ENCODE assay signal across 25 cellular contexts in the genomic region with DNA sequence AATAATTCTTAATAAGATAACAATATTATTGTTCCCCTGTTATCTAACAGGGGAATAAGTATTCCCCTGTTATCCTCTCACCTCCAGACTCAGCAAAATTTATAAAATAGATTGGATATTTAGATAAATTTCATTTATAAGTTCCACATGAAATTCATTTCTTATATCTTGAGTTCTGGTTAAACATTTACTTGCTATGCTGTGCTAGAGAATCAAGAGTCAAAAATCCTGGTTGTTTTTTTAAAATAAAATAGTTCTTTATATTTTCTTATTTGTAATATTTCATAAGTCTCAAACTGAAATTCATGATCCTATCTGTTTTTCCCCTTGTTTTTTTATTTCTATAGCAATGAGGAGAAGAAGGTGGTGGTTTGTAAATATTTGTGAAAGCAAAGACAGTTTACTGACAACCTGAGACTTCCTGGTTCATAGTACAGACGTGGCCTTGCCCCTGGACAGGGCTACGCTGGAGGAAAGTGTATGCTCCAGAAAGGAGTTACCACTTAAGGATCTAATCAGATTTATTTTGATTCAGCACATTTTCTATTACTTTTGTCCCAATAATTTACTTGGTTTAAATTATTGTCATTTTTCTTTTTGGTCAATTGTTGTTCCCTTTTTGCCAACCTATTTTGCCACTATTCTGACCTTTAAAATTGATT. TPM values are rescaled to one million over a fixed set of nuclear protein-coding genes. Genes with fewer than 3 reads are reported as not detected.
DNase-seq lines count a peak whose midpoint lies in the region; ATAC-seq, FAIRE-seq and TF ChIP-seq lines count a peak whose summit lies in the region.
"Had no signal": no experiment of that assay in that cellular context is flagged by ENCODE, and none has a peak within 500 bp of the region (broad histone marks: within the 10 kb centered on the region; RNA-seq: fewer than 3 reads in every experiment).

No MANE protein-coding gene starts in this region.

- H3K27ac ChIP-seq in pancreas: peak overlapping the region in 3 of 4 donors; percentile 8 to 68 (median 60)
- H3K27ac ChIP-seq: esophagus squamous epithelium, neutrophil, SJCRH30, upper lobe of left lung had no signal

- peak; percentile 97 for FAIRE-seq in pancreas (lab: Jason Lieb, UNC)

- peak; percentile 90 to 97 (median 94) for ATAC-seq in pancreas
- ATAC-seq: activated CD8-positive, alpha-beta T cell treated with anti-CD3 and anti-CD28 coated beads for 36 hours had no signal

- H3K9me3 ChIP-seq in pancreas: no peaks in the 10 kb centered on the region
- H3K9me3 ChIP-seq: esophagus squamous epithelium, neutrophil, SJCRH30, upper lobe of left lung had no signal

- no peak overlapping the region for H3K4me3 ChIP-seq in pancreas
- H3K4me3 ChIP-seq: esophagus squamous epithelium, SJCRH30, upper lobe of left lung had no signal

- DNase-seq in DMS53 treated with DMSO at 0.1 percent for 48 hours (lab: John Stamatoyannopoulos, UW; ENCODE audit: unreplicated experiment) (peak; percentile 49), NCI-H774 (lab: John Stamatoyannopoulos, UW) (peak; percentile 20), glomerular visceral epithelial cell (ENCODE audit: extremely low spot score) (peak; percentile 21), pancreas (peak in 3 of 6 donors; percentile 28 to 71 (median 55)), NK-92 (lab: John Stamatoyannopoulos, UW; ENCODE audit: unreplicated experiment) (no peak), HuH-7 (ENCODE audit: low spot score) (no peak), HPDE6-E6E7 (ENCODE audit: extremely low spot score) (no peak)
- DNase-seq in activated naive CD4-positive, alpha-beta T cell treated with Interleukin-2 at 50 U/mL for 16 hours: no peak
- DNase-seq: activated B cell treated with CpG ODN at 0.5 μM for 24 hours; activated CD8-positive, alpha-beta T cell treated with anti-CD3 and anti-CD28 coated beads for 36 hours; activated naive CD4-positive, alpha-beta T cell treated with anti-CD3 and anti-CD28 coated beads for 36 hours; activated T-cell treated with anti-CD3 and anti-CD28 coated beads, Interleukin-2, amount 50 U/mL, for 1 hour; anterior cingulate cortex; effector CD8-positive, alpha-beta T cell; EL; esophagus squamous epithelium; H9; Kasumi-1; NCI-H1105 treated with DMSO at 0.1 percent for 48 hours; NCI-H524 treated with DMSO at 0.1 percent for 48 hours; SJCRH30; stimulated activated CD4-positive, alpha-beta T cell treated with anti-CD3 and anti-CD28 coated beads, Interleukin-12 subunit alpha, Interleukin-12 subunit beta, amount 100 ng/mL, for 4 hours; T-helper 2 cell; upper lobe of left lung had no signal

- intact Hi-C loops in pancreas (cut with DNase I): no loop called here

- WGBS in pancreas, 2 donors: 5 to 8% methylated on average over 2 of the region's 2 CpGs

- TF ChIP-seq CTCF in pancreas (IDR thresholded peaks at IDR 0.05): no peak

- no peaks in the 10 kb centered on the region for H3K36me3 ChIP-seq in pancreas
- H3K36me3 ChIP-seq: esophagus squamous epithelium, neutrophil, SJCRH30, upper lobe of left lung had no signal

- H3K27me3 ChIP-seq in pancreas: no peaks in the 10 kb centered on the region
- H3K27me3 ChIP-seq: esophagus squamous epithelium, neutrophil, SJCRH30, upper lobe of left lung had no signal

- peaks cover 8 to 25% (median 24%) of the 10 kb centered on the region in 3 donors for H3K4me1 ChIP-seq in pancreas
- H3K4me1 ChIP-seq: esophagus squamous epithelium had no signal

RNA-seq across cellular contexts. Expression of a gene that starts 37.8 kb away (rescaled TPM):
- total RNA-seq in pancreas: 100 to 1,000 TPM in 2 of 6 donors, 10 to 100 TPM in 4; 36.2 to 118 (median 66.0) TPM
- polyA plus RNA-seq in pancreas: 10 to 100 TPM; 14.0 to 24.3 TPM

Comparison
In these comparisons a context has a peak if more than half of its experiments do, and no peak if none do; other contexts are left out.
1. DNase-seq: peak in DMS53 treated with DMSO at 0.1 percent for 48 hours (single experiment), NCI-H774 (single experiment) and glomerular visceral epithelial cell (single experiment); none in NK-92 (single experiment), HuH-7 (single experiment), HPDE6-E6E7 (single experiment) and activated naive CD4-positive, alpha-beta T cell treated with Interleukin-2 at 50 U/mL for 16 hours (single experiment).